In the genomic region with DNA sequence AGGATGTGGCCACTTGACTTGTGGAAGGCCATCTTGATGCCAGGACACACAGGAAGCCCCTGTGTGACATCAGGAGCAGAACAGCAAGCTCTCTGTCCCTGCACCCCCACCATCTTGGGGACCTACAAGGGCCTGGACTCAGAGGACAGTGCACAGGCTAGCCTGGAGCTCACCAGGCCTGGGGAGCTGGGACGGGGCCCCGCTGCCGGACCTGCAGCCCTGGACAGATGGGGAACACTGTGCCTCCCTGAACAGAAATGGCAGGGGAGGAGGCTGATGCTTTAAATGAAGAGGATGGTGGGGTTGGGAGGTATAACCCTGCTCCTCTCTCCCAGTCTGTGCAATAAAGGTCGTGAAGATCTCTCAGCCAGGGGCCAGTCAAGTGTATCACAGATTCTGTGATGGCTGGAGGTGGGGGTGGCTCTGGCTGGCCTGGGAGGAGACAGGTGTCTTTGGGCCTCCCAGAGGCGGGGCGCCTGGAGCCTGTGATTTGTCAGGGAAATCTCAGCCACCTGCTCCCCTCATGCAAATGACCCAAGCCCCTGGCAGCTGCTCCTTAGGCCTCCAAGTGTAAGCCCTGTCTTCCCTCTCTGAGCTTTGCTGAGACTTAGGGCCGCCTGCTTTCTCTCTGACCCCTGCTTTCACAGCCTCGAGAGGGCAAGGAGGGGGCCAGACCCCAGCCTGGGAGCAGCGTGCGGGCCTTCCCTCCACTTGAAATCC, we compare ENCODE assay signal across 7 cellular contexts. TPM values are rescaled to one million over a fixed set of nuclear protein-coding genes. Genes with fewer than 3 reads are reported as not detected.
A peak's percentile ranks its signal among the peaks of the same experiment; 100 is the strongest.
DNase-seq lines count a peak whose midpoint lies in the region; ATAC-seq lines count a peak whose summit lies in the region.

No MANE protein-coding gene starts in this region.

- H2AK5ac ChIP-seq in mesendoderm (ENCODE audit: low read length) = no peak overlapping the region

- H3K9me3 ChIP-seq in CD8-positive, alpha-beta memory T cell (ENCODE audit: low read length) = no peaks in the 10 kb centered on the region

- H4K5ac ChIP-seq in mesendoderm (ENCODE audit: low read length) = no peak overlapping the region

- POLR2A ChIA-PET in CD8-positive, alpha-beta memory T cell (lab: Charles Lee) = no interaction called here

- H3K23ac ChIP-seq in mesendoderm (ENCODE audit: low read length) = no peak overlapping the region

- H3K27ac Mint-ChIP-seq in CD8-positive, alpha-beta memory T cell = no peak overlapping the region

- no peak overlapping the region for H3K9ac ChIP-seq in mesendoderm (ENCODE audit: low read length)

- no peak overlapping the region for H3K4me3 ChIP-seq in mesendoderm (ENCODE audit: low read length)
- H3K4me3 ChIP-seq in CD8-positive, alpha-beta memory T cell (ENCODE audit: low read length) = no peak overlapping the region

- WGBS in mesendoderm (ENCODE audit: extremely low coverage, insufficient coverage, low lambda C conversion rate) = no CpG with 5 or more reads among the region's 10 CpGs

- peak; percentile 85 for ATAC-seq in GM19023 (IDR thresholded peaks at IDR 0.05; ENCODE audit: unreplicated experiment)
- peak; percentile 79 for ATAC-seq in HG02571 (IDR thresholded peaks at IDR 0.05; ENCODE audit: unreplicated experiment)
- ATAC-seq in HG02884 (IDR thresholded peaks at IDR 0.05; ENCODE audit: unreplicated experiment) = no peak

- H3K56ac ChIP-seq in mesendoderm (ENCODE audit: low read length) = no peak overlapping the region

- H3K36me3 ChIP-seq in mesendoderm (ENCODE audit: control insufficient read depth, insufficient read depth, low read length) = peaks cover 15% of the 10 kb centered on the region
- no peaks in the 10 kb centered on the region for H3K36me3 ChIP-seq in CD8-positive, alpha-beta memory T cell (ENCODE audit: insufficient read depth, low read length)

- H3K27me3 ChIP-seq in mesendoderm (ENCODE audit: insufficient read depth, low read length, poor library complexity) = no peaks in the 10 kb centered on the region
- H3K27me3 ChIP-seq in CD8-positive, alpha-beta memory T cell (ENCODE audit: insufficient read depth, low read length, poor library complexity, severe bottlenecking) = no peaks in the 10 kb centered on the region

- H3K27ac ChIP-seq in mesendoderm (ENCODE audit: low read depth, low read length) = no peak overlapping the region
- H3K27ac ChIP-seq in CD8-positive, alpha-beta memory T cell (ENCODE audit: low read depth, low read length) = no peak overlapping the region

- H2BK120ac ChIP-seq in mesendoderm (ENCODE audit: low read depth, low read length) = no peak overlapping the region

- no peaks in the 10 kb centered on the region for H3K9me3 Mint-ChIP-seq in CD8-positive, alpha-beta memory T cell

- H3K27me3 Mint-ChIP-seq in CD8-positive, alpha-beta memory T cell = no peaks in the 10 kb centered on the region

- peaks cover 0 to 4% (median 3%) of the 10 kb centered on the region in 3 donors for H3K4me1 Mint-ChIP-seq in CD8-positive, alpha-beta memory T cell

- no peaks in the 10 kb centered on the region for H3K79me1 ChIP-seq in mesendoderm (ENCODE audit: low read length)

- CTCF ChIA-PET in CD8-positive, alpha-beta memory T cell (lab: Charles Lee) = interaction anchor here (1.9 kb wide), 1 partner anchor 13 kb away, joined by 5 read pairs; no protein-coding TSS in a partner anchor

- H3K18ac ChIP-seq in mesendoderm (ENCODE audit: low read length) = no peak overlapping the region

- no peak overlapping the region for H4K8ac ChIP-seq in mesendoderm (ENCODE audit: low read depth, low read length)

- DNase-seq in NCI-H2107 treated with DMSO at 0.1 percent for 48 hours (lab: John Stamatoyannopoulos, UW; ENCODE audit: unreplicated experiment) (peak; percentile 84), mesendoderm (peak; percentile 8), T-helper 1 cell (no peak)
- DNase-seq in CD8-positive, alpha-beta memory T cell = no peak

- no peak overlapping the region for H2BK15ac ChIP-seq in mesendoderm (replicated peaks; ENCODE audit: low read depth)

- no peak overlapping the region for H3K4me3 Mint-ChIP-seq in CD8-positive, alpha-beta memory T cell

- H3K79me2 ChIP-seq in mesendoderm (ENCODE audit: control insufficient read depth, insufficient read depth, low read length) = no peaks in the 10 kb centered on the region

- peaks cover 0 to 7% (median under 1%) of the 10 kb centered on the region in 3 donors for H3K36me3 Mint-ChIP-seq in CD8-positive, alpha-beta memory T cell

- H2BK5ac ChIP-seq in mesendoderm (ENCODE audit: low read length) = no peak overlapping the region

- H3K4me1 ChIP-seq in mesendoderm (ENCODE audit: control insufficient read depth, low read depth, low read length) = no peaks in the 10 kb centered on the region
- peaks cover 6% of the 10 kb centered on the region for H3K4me1 ChIP-seq in CD8-positive, alpha-beta memory T cell (ENCODE audit: insufficient read depth, low read length)

- H3K4ac ChIP-seq in mesendoderm (ENCODE audit: low read depth, low read length) = no peak overlapping the region

- H3K4me2 ChIP-seq in mesendoderm (ENCODE audit: low read length) = no peak overlapping the region

RNA-seq across cellular contexts. Expression of gene GNB3, which starts 1.1 kb away (rescaled TPM):
- polyA plus RNA-seq in mesendoderm (2013, experiment 1 of 2) = 1.5 TPM
- 2.0 TPM for polyA plus RNA-seq in mesendoderm (2013, experiment 2 of 2)
- total RNA-seq in CD8-positive, alpha-beta memory T cell = under 1 TPM; 0.48 to 0.78 TPM
- not detected for polyA plus RNA-seq in CD8-positive, alpha-beta memory T cell

RNA-seq across cellular contexts. Expression of gene P3H3, which starts 11.4 kb away (rescaled TPM):
- polyA plus RNA-seq in mesendoderm (2013, experiment 1 of 2) = 5.7 TPM
- polyA plus RNA-seq in mesendoderm (2013, experiment 2 of 2) = 5.9 TPM
- 1 to 10 TPM; 2.4 to 2.5 TPM for total RNA-seq in CD8-positive, alpha-beta memory T cell
- polyA plus RNA-seq in CD8-positive, alpha-beta memory T cell = 2.9 TPM

RNA-seq across cellular contexts. Expression of gene CDCA3, which starts 11.4 kb away (rescaled TPM):
- polyA plus RNA-seq in mesendoderm (2013, experiment 1 of 2) = 80.7 TPM
- polyA plus RNA-seq in mesendoderm (2013, experiment 2 of 2) = 79.7 TPM
- total RNA-seq in CD8-positive, alpha-beta memory T cell = 10 to 100 TPM; 35.9 to 37.6 TPM
- polyA plus RNA-seq in CD8-positive, alpha-beta memory T cell = 0.68 TPM

RNA-seq across cellular contexts. Expression of gene USP5, which starts 12.3 kb away (rescaled TPM):
- polyA plus RNA-seq in mesendoderm (2013, experiment 1 of 2) = 86.8 TPM
- polyA plus RNA-seq in mesendoderm (2013, experiment 2 of 2) = 87.0 TPM
- total RNA-seq in CD8-positive, alpha-beta memory T cell = 100 to 1,000 TPM; 154 TPM
- polyA plus RNA-seq in CD8-positive, alpha-beta memory T cell = 49.7 TPM

RNA-seq across cellular contexts. Expression of gene GPR162, which starts 18.0 kb away (rescaled TPM):
- polyA plus RNA-seq in mesendoderm (2013, experiment 1 of 2) = 0.28 TPM
- polyA plus RNA-seq in mesendoderm (2013, experiment 2 of 2) = 0.42 TPM
- total RNA-seq in CD8-positive, alpha-beta memory T cell = under 1 TPM in 1 of 2 experiments, not detected in 1; 0.11 TPM
- not detected for polyA plus RNA-seq in CD8-positive, alpha-beta memory T cell

Comparison
In these comparisons a context has a peak if more than half of its experiments do, and no peak if none do; other contexts are left out.
1. DNase-seq: peak in NCI-H2107 treated with DMSO at 0.1 percent for 48 hours (single experiment) and mesendoderm (single experiment); none in T-helper 1 cell (0 of 5) and CD8-positive, alpha-beta memory T cell (0 of 5).